8 cellular contexts compared by ENCODE assay signal in the genomic region with DNA sequence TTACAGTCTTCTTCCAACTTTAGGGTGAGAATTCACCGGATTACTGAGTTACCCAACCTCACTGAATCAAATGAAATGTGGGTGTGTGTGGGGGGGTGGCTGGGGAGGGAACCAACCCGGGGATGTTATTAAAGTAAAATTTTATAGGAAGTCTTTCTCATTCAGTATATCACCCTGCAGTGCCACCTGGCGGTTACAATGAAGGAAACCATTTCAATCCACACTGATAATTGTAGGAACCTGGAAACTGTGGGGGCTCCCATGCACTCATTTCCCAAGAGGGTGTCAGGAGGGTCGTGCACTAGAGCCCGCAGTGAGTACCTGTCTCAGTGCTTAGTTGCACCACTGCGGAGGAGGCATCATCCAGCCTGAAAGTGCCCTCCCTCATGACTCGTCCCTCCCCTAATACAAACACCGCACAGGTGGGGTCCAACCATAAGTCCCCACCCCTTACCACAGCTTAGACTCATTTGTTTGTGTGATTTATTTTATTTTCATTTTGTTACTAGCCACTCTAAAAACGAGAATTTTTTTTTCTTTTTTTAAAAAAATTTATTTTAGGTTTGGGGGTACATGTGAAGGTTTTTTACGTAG. TPM values are rescaled to one million over a fixed set of nuclear protein-coding genes. Genes with fewer than 3 reads are reported as not detected.
DNase-seq lines count a peak whose midpoint lies in the region; ATAC-seq and TF ChIP-seq lines count a peak whose summit lies in the region.

No MANE protein-coding gene starts in this region.

- no peaks in the 10 kb centered on the region for H3K9me3 Mint-ChIP-seq in CD8-positive, alpha-beta T cell
- H3K9me3 Mint-ChIP-seq in HFFc6, result no peaks in the 10 kb centered on the region

- POLR2A ChIA-PET in CD8-positive, alpha-beta T cell (lab: Charles Lee), result no interaction called here
- POLR2A ChIA-PET in PC-3 (lab: Charles Lee; ENCODE audit: unreplicated experiment), result no interaction called here

- no peak for TF ChIP-seq POLR2A in adrenal gland (IDR thresholded peaks at IDR 0.05)

- no peak overlapping the region for H3K27ac Mint-ChIP-seq in CD8-positive, alpha-beta T cell
- no peak overlapping the region for H3K27ac Mint-ChIP-seq in HFFc6

- no peak overlapping the region for H3K27ac ChIP-seq in CD8-positive, alpha-beta T cell (ENCODE audit: low read depth, low read length)
- no peak overlapping the region for H3K27ac ChIP-seq in PC-3 (ENCODE audit: low read length)
- H3K27ac ChIP-seq in adrenal gland, result no peak overlapping the region
- no peak overlapping the region for H3K27ac ChIP-seq in right atrium auricular region

- no peaks in the 10 kb centered on the region for H3K4me1 ChIP-seq in CD8-positive, alpha-beta T cell (ENCODE audit: insufficient read depth, low read length)
- H3K4me1 ChIP-seq in PC-3 (ENCODE audit: insufficient read depth, low read length) (no peaks in the 10 kb centered on the region), adrenal gland (replicated peaks in 1 of 2) (no peaks in the 10 kb centered on the region), right atrium auricular region (no peaks in the 10 kb centered on the region)

- H3K4me2 ChIP-seq in PC-3 (ENCODE audit: low read length), result no peak overlapping the region

- DNase-seq in CD8-positive, alpha-beta T cell, result peak in 5 of 7 experiments; percentile 2 to 49 (median 29)
- DNase-seq in HFFc6, result peak; percentile 9
- peak; percentile 70 for DNase-seq in PC-3
- DNase-seq in adrenal gland, result peak; percentile 30 to 86 (median 63)
- DNase-seq in right atrium auricular region (ENCODE audit: low spot score), result no peak
- peak; percentile 4 for DNase-seq in smooth muscle cell of the brain vasculature (ENCODE audit: low read depth, low spot score)

- H3F3A ChIP-seq in PC-3 (ENCODE audit: low read length, unreplicated experiment), result no peaks in the 10 kb centered on the region

- peak; percentile 52 for TF ChIP-seq CTCF in CD8-positive, alpha-beta T cell (IDR thresholded peaks at IDR 0.05)
- TF ChIP-seq CTCF in HFFc6 (IDR thresholded peaks at IDR 0.05), result peak; percentile 91
- peak; percentile 82 for TF ChIP-seq CTCF in PC-3 (conservative IDR thresholded peaks at IDR 0.05; ENCODE audit: low read depth, low read length)
- TF ChIP-seq CTCF in adrenal gland (IDR thresholded peaks at IDR 0.05), result peak; percentile 33 to 72 (median 57)
- TF ChIP-seq CTCF in right atrium auricular region (IDR thresholded peaks at IDR 0.05), result peak; percentile 72 to 81

- no TSS peak for BruUV-seq in PC-3 (replicated peaks; lab: Mats Ljungman, UMichigan)

- no peaks in the 10 kb centered on the region for H3K9me3 ChIP-seq in CD8-positive, alpha-beta T cell (ENCODE audit: low read length)
- no peaks in the 10 kb centered on the region for H3K9me3 ChIP-seq in PC-3 (ENCODE audit: low read length)
- H3K9me3 ChIP-seq in adrenal gland (replicated peaks in 1 of 3), result no peaks in the 10 kb centered on the region
- no peaks in the 10 kb centered on the region for H3K9me3 ChIP-seq in right atrium auricular region

- no peaks in the 10 kb centered on the region for H3K27me3 ChIP-seq in CD8-positive, alpha-beta T cell (ENCODE audit: insufficient read depth, low read length)
- H3K27me3 ChIP-seq in PC-3 (ENCODE audit: low read length) (no peaks in the 10 kb centered on the region), adrenal gland (no peaks in the 10 kb centered on the region), right atrium auricular region (no peaks in the 10 kb centered on the region)

- no peaks in the 10 kb centered on the region for H3K4me1 Mint-ChIP-seq in CD8-positive, alpha-beta T cell (ENCODE audit: low read depth)
- no peaks in the 10 kb centered on the region for H3K4me1 Mint-ChIP-seq in HFFc6 (ENCODE audit: low read depth)

- no peaks in the 10 kb centered on the region for H3K9me2 ChIP-seq in PC-3 (replicated peaks; ENCODE audit: low read length)

- H2AFZ ChIP-seq in PC-3 (ENCODE audit: low read length), result no peak overlapping the region

- peaks cover 5% of the 10 kb centered on the region for H3K27me3 Mint-ChIP-seq in CD8-positive, alpha-beta T cell (ENCODE audit: low read depth)
- peaks cover 27% of the 10 kb centered on the region for H3K27me3 Mint-ChIP-seq in HFFc6 (ENCODE audit: insufficient read depth)

- no peaks in the 10 kb centered on the region for H3K79me2 ChIP-seq in PC-3 (ENCODE audit: low read length)

- no peak overlapping the region for H3K9ac ChIP-seq in PC-3 (ENCODE audit: low read length)

- no peak for ATAC-seq in CD8-positive, alpha-beta T cell
- ATAC-seq in PC-3, result peak; percentile 63
- no peak for ATAC-seq in HG03175 (IDR thresholded peaks at IDR 0.05; ENCODE audit: unreplicated experiment)
- no peak for ATAC-seq in GM21576 (IDR thresholded peaks at IDR 0.05; ENCODE audit: unreplicated experiment)

- H3K36me3 Mint-ChIP-seq in CD8-positive, alpha-beta T cell, result no peaks in the 10 kb centered on the region
- no peaks in the 10 kb centered on the region for H3K36me3 Mint-ChIP-seq in HFFc6 (ENCODE audit: low read depth)

- no peak overlapping the region for H3K4me3 ChIP-seq in CD8-positive, alpha-beta T cell (ENCODE audit: low read depth, low read length)
- no peak overlapping the region for H3K4me3 ChIP-seq in PC-3 (ENCODE audit: low read length)
- no peak overlapping the region for H3K4me3 ChIP-seq in adrenal gland
- H3K4me3 ChIP-seq in right atrium auricular region, result no peak overlapping the region

- H3K4me3 Mint-ChIP-seq in CD8-positive, alpha-beta T cell, result no peak overlapping the region
- no peak overlapping the region for H3K4me3 Mint-ChIP-seq in HFFc6

- H3K36me3 ChIP-seq in CD8-positive, alpha-beta T cell (ENCODE audit: insufficient read depth, low read length), result no peaks in the 10 kb centered on the region
- H3K36me3 ChIP-seq in PC-3 (ENCODE audit: low read depth, low read length) (no peaks in the 10 kb centered on the region), adrenal gland (replicated peaks in 1 of 2) (no peaks in the 10 kb centered on the region), right atrium auricular region (no peaks in the 10 kb centered on the region)

- H4K20me1 ChIP-seq in PC-3 (ENCODE audit: low read length), result no peaks in the 10 kb centered on the region

- WGBS in adrenal gland, 4 donors, result 31 to 32% (median 32%) methylated on average over 10 of the region's 10 CpGs

- intact Hi-C loops in CD8-positive, alpha-beta T cell (cut with DNase I, micrococcal nuclease), result loop anchor here in 1 of 2 experiments (1.0 kb wide), 1 partner anchor 198 kb away; no protein-coding TSS in a partner anchor
- intact Hi-C loops in PC-3 (cut with micrococcal nuclease), result loop anchor here (1.0 to 2.0 kb wide), 3 partner anchors 83 to 343 kb away; no protein-coding TSS in a partner anchor
- intact Hi-C loops in adrenal gland (cut with DNase I), result loop anchor here in 1 of 2 donors (2.0 kb wide), 1 partner anchor 197 kb away; no protein-coding TSS in a partner anchor

- CTCF ChIA-PET in CD8-positive, alpha-beta T cell (lab: Charles Lee), result interaction anchor here (1.0 to 1.5 kb wide), 4 partner anchors 192 to 201 kb away, joined by 3 to 6 read pairs (median 4); no protein-coding TSS in a partner anchor
- CTCF ChIA-PET in PC-3 (lab: Charles Lee), result interaction anchor here (0.6 to 0.7 kb wide), 2 partner anchors 148 to 314 kb away, joined by 5 to 7 read pairs; no protein-coding TSS in a partner anchor

RNA-seq across cellular contexts. Expression of a gene that starts 29.1 kb away (rescaled TPM):
- not detected for total RNA-seq in CD8-positive, alpha-beta T cell
- not detected for total RNA-seq in HFFc6 (2021; fragmentation: NEBNext Ultra II Directional; extraction: Animal tissue kit (Norgen Biotek cat#: 25700))
- total RNA-seq in PC-3 (2014; rRNA removed), result not detected in 2 replicates
- 1 to 10 TPM in 2 of 8 donors, under 1 TPM in 5, not detected in 1; 0.12 to 2.5 (median 0.69) TPM for total RNA-seq in adrenal gland
- 1 to 10 TPM in 1 of 3 donors, under 1 TPM in 2; 0.51 to 2.7 (median 0.80) TPM for polyA plus RNA-seq in adrenal gland
- 1 to 10 TPM; 2.9 to 4.3 TPM for total RNA-seq in right atrium auricular region
